ENCODE assay signal across 1 cellular context in the genomic region with DNA sequence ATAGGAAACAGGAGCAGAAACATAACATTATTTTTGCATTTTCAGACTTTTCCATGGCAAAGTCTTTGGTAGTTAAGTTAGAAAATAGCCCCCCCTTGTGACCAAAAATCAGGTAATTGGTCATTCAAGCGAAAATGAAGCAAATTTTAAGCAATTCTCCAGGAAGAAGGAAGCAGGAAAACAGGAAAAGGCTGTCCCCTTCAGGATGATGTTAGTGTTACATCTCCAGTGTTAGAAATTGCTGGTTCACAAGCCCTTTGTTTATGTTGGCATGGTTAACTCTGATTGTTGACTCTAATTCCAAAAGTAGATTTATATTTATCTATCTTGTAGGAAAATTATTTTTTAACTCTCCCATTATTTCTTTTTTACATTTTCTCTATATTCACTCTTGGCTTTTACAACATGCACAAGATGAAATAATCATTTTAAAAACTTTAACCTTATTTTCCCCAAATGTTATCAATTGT.
TF ChIP-seq lines count a peak whose summit lies in the region.

No MANE protein-coding gene starts in this region.

TF ChIP-seq in HepG2, 621 proteins besides CTCF, POLR2A, EP300 and RAD21 (continued from another document):
- TF ChIP-seq, protein P1, sequence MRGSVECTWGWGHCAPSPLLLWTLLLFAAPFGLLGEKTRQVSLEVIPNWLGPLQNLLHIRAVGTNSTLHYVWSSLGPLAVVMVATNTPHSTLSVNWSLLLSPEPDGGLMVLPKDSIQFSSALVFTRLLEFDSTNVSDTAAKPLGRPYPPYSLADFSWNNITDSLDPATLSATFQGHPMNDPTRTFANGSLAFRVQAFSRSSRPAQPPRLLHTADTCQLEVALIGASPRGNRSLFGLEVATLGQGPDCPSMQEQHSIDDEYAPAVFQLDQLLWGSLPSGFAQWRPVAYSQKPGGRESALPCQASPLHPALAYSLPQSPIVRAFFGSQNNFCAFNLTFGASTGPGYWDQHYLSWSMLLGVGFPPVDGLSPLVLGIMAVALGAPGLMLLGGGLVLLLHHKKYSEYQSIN (CRISPR knock-in tag; IDR thresholded peaks at IDR 0.05; ENCODE audit: borderline replicate concordance) = no peak
- TF ChIP-seq DPF2 (CRISPR knock-in tag; IDR thresholded peaks at IDR 0.05; ENCODE audit: borderline replicate concordance, low read depth) = no peak
- TF ChIP-seq, protein P2, sequence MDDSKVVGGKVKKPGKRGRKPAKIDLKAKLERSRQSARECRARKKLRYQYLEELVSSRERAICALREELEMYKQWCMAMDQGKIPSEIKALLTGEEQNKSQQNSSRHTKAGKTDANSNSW (CRISPR knock-in tag; IDR thresholded peaks at IDR 0.05; ENCODE audit: borderline replicate concordance) = no peak
- TF ChIP-seq XBP1 (CRISPR knock-in tag; IDR thresholded peaks at IDR 0.05) = no peak
- TF ChIP-seq SP4 (CRISPR knock-in tag; IDR thresholded peaks at IDR 0.05) = no peak
- no peak for TF ChIP-seq GABPA (IDR thresholded peaks at IDR 0.05; ENCODE audit: low read depth, low read length)
- TF ChIP-seq GABPA (CRISPR knock-in tag; IDR thresholded peaks at IDR 0.05; ENCODE audit: low read depth) = peak; percentile 63; the same call in 1 of the 2 replicates
- TF ChIP-seq, protein P3, sequence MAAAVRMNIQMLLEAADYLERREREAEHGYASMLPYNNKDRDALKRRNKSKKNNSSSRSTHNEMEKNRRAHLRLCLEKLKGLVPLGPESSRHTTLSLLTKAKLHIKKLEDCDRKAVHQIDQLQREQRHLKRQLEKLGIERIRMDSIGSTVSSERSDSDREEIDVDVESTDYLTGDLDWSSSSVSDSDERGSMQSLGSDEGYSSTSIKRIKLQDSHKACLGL (CRISPR knock-in tag; IDR thresholded peaks at IDR 0.05) = no peak
- no peak for TF ChIP-seq FOXM1 (CRISPR knock-in tag; IDR thresholded peaks at IDR 0.05)
- no peak for TF ChIP-seq PRMT3 (CRISPR knock-in tag; IDR thresholded peaks at IDR 0.05; ENCODE audit: borderline replicate concordance, low read depth)
- no peak; a peak in 1 of 4 replicates for TF ChIP-seq KLF16 (CRISPR knock-in tag; IDR thresholded peaks at IDR 0.05)
- no peak for TF ChIP-seq MBD4 (IDR thresholded peaks at IDR 0.05; ENCODE audit: borderline replicate concordance, low read length)
- no peak for TF ChIP-seq KAT7 (CRISPR knock-in tag; IDR thresholded peaks at IDR 0.05; ENCODE audit: borderline replicate concordance)
- no peak for TF ChIP-seq MTA1 (CRISPR knock-in tag; IDR thresholded peaks at IDR 0.05; ENCODE audit: borderline replicate concordance)
- TF ChIP-seq MYNN (CRISPR knock-in tag; IDR thresholded peaks at IDR 0.05; ENCODE audit: low read depth) = no peak
- TF ChIP-seq, protein P4, sequence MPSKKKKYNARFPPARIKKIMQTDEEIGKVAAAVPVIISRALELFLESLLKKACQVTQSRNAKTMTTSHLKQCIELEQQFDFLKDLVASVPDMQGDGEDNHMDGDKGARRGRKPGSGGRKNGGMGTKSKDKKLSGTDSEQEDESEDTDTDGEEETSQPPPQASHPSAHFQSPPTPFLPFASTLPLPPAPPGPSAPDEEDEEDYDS (CRISPR knock-in tag; IDR thresholded peaks at IDR 0.05) = 0 out of 2 replicates have a peak, but pooled peaks have one; percentile 26
- TF ChIP-seq FOXA3 (CRISPR knock-in tag; IDR thresholded peaks at IDR 0.05) = 0 out of 2 replicates have a peak, but pooled peaks have one; percentile 18
- TF ChIP-seq, protein P5, sequence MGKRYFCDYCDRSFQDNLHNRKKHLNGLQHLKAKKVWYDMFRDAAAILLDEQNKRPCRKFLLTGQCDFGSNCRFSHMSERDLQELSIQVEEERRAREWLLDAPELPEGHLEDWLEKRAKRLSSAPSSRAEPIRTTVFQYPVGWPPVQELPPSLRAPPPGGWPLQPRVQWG (CRISPR knock-in tag; IDR thresholded peaks at IDR 0.05; ENCODE audit: borderline replicate concordance, low read depth) = no peak
